ENCODE assay signal across 31 cellular contexts in genomic region chr10:122261584-122261983, GRCh38. TPM values are rescaled to one million over a fixed set of nuclear protein-coding genes. Genes with fewer than 3 reads are reported as not detected.
"Had no signal": no experiment of that assay in that cellular context is flagged by ENCODE, and none has a peak within 500 bp of the region (broad histone marks: within the 10 kb centered on the region; RNA-seq: fewer than 3 reads in every experiment).

No MANE protein-coding gene starts in this region.

- H3K9me3 ChIP-seq: ovary, testis, upper lobe of left lung, vagina had no signal

- H3K36me3 ChIP-seq: ovary, spleen had no signal

- H2AFZ ChIP-seq: neural progenitor cell, parathyroid adenoma had no signal

- H3K27ac ChIP-seq: neural progenitor cell, ovary, parathyroid adenoma, psoas muscle, skin epidermis, spleen, suprapubic skin, testis, tibial nerve, upper lobe of left lung, vagina had no signal

- H3K4me2 ChIP-seq: neural progenitor cell, smooth muscle cell had no signal

- ATAC-seq: natural killer cell; psoas muscle; right cardiac atrium; sciatic nerve; stimulated activated memory B cell treated with anti-CD40 and anti-IgM and Interleukin-4, amounts not matched to agents 10 μg/mL and 1 μg/mL and 100 μg/mL, for 72 hours; stimulated activated naive CD8-positive, alpha-beta T cell treated with anti-CD3 and anti-CD28 coated beads, Interleukin-15, amount 100 ng/mL, for 72 hours; stimulated activated naive CD8-positive, alpha-beta T cell treated with anti-CD3 and anti-CD28 coated beads, Interleukin-15, Interleukin-2, amounts not matched to agents 100 U/mL and 50 U/mL, for 24 hours had no signal

- H3K27me3 ChIP-seq: neural progenitor cell, ovary, suprapubic skin, testis, tibial nerve, upper lobe of left lung, vagina had no signal

- DNase-seq: natural killer cell; occipital lobe; psoas muscle; right cardiac atrium; stimulated activated CD4-positive, alpha-beta T cell treated with anti-CD3 and anti-CD28 coated beads, Interleukin-12 subunit alpha, Interleukin-12 subunit beta, amount 100 ng/mL, for 4 hours; stimulated activated CD4-positive, alpha-beta T cell treated with anti-CD3 and anti-CD28 coated beads, Interleukin-1b, Interleukin-23, amount 100 ng/mL, for 48 hours; stimulated activated CD4-positive, alpha-beta T cell treated with anti-CD3 and anti-CD28 coated beads, Interleukin-4, amount 100 ng/mL, for 1 hour; stimulated activated CD4-positive, alpha-beta T cell treated with anti-CD3 and anti-CD28 coated beads, Interleukin-4, amount 100 ng/mL, for 4 hours; stimulated activated CD8-positive, alpha-beta memory T cell treated with anti-CD3 and anti-CD28 coated beads, Interleukin-4, amount 100 ng/mL, for 48 hours; stimulated activated naive CD4-positive, alpha-beta T cell; stimulated activated naive CD8-positive, alpha-beta T cell treated with anti-CD3 and anti-CD28 coated beads, Interleukin-15, amount 100 ng/mL, for 72 hours; stimulated activated naive CD8-positive, alpha-beta T cell treated with anti-CD3 and anti-CD28 coated beads, Interleukin-15, Interleukin-2, amounts not matched to agents 100 U/mL and 50 U/mL, for 24 hours; substantia nigra; testis; trophoblast cell; upper lobe of left lung had no signal

- H3K79me2 ChIP-seq: parathyroid adenoma had no signal

- H3K9ac ChIP-seq: neural progenitor cell, parathyroid adenoma had no signal

- H3K4me3 ChIP-seq: neural progenitor cell, ovary, psoas muscle, skin epidermis, smooth muscle cell, spleen, suprapubic skin, testis, tibial nerve, upper lobe of left lung, vagina had no signal

- FAIRE-seq: urothelium cell line had no signal

- H3K4me1 ChIP-seq: parathyroid adenoma, spleen, suprapubic skin, testis, upper lobe of left lung, vagina had no signal

RNA-seq across cellular contexts. Expression of gene BTBD16, which starts 9.5 kb away (rescaled TPM):
- total RNA-seq: natural killer cell, occipital lobe, osteoblast, progenitor cell of endocrine pancreas, smooth muscle cell, spleen, vagina had no signal
- polyA plus RNA-seq: neural cell, ovary, right cardiac atrium, smooth muscle cell had no signal
